ENCODE assay signal across 8 cellular contexts in the genomic region with DNA sequence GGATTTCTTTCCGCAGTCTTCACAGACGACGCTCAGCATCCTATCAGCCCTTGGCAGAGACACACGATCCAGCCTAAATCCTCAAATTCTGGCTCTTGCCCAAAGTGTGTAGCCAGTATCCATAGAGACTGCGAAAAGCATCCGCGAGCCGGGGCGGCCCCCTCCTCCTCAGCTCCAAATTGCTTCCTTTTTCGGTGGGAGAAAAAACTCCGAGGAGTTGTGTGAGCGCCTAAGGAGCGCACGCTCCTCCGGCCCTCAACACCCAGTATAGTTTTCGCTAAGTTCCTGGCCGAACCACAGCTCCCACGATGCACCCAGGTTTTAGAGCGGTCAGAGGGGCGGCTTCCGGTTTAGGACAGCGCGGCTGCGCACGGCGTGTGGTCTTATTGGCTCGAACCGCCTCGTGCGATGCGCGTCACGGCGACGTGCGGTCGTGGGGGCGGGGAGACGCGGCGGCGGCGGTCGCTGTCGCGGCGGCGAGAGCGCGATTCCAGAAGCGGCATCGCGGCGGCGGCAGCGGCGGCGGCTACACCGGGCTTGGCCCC.
A peak's percentile ranks its signal among the peaks of the same experiment; 100 is the strongest.
DNase-seq lines count a peak whose midpoint lies in the region; ATAC-seq and FAIRE-seq lines count a peak whose summit lies in the region.

A gene with protein sequence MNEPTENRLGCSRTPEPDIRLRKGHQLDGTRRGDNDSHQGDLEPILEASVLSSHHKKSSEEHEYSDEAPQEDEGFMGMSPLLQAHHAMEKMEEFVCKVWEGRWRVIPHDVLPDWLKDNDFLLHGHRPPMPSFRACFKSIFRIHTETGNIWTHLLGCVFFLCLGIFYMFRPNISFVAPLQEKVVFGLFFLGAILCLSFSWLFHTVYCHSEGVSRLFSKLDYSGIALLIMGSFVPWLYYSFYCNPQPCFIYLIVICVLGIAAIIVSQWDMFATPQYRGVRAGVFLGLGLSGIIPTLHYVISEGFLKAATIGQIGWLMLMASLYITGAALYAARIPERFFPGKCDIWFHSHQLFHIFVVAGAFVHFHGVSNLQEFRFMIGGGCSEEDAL (plus strand): TSS at position 493 of the 545 bp plus-strand sequence. CDS start 63,274 bp downstream, outside the sequence.

- FAIRE-seq in HTR-8/SVneo (lab: Jason Lieb, UNC), result peak; percentile 100

- H3K36me3 Mint-ChIP-seq in effector memory CD8-positive, alpha-beta T cell (ENCODE audit: insufficient read depth), result peaks cover 32% of the 10 kb centered on the region
- H3K36me3 Mint-ChIP-seq in memory B cell, result no peaks in the 10 kb centered on the region

- H3K9me3 Mint-ChIP-seq in effector memory CD8-positive, alpha-beta T cell, result no peaks in the 10 kb centered on the region
- H3K9me3 Mint-ChIP-seq in memory B cell, result no peaks in the 10 kb centered on the region

- DNase-seq in COR-L47 (lab: John Stamatoyannopoulos, UW) (peak; percentile 95), HTR-8/SVneo (ENCODE audit: insufficient read length, low spot score) (peak; percentile 99), NOMO-1 treated with DMSO at 0.1 percent for 48 hours (lab: John Stamatoyannopoulos, UW; ENCODE audit: unreplicated experiment) (peak; percentile 93), memory B cell (ENCODE audit: low spot score in 2 of 2) (peak; percentile 90 to 93)
- peak; percentile 87 to 90 for DNase-seq in activated CD8-positive, alpha-beta memory T cell treated with anti-CD3 and anti-CD28 coated beads for 4 hours (ENCODE audit: low read depth in 2 of 2)
- DNase-seq in effector memory CD8-positive, alpha-beta T cell, result peak; percentile 91 to 93 (median 92)
- DNase-seq in stimulated activated CD8-positive, alpha-beta memory T cell treated with anti-CD3 and anti-CD28 coated beads, Interleukin-12 subunit alpha, Interleukin-12 subunit beta, amount 100 ng/mL, for 1 hour (ENCODE audit: low read depth), result peak; percentile 91

- H3K4me1 Mint-ChIP-seq in effector memory CD8-positive, alpha-beta T cell (ENCODE audit: low read depth in 2 of 2), result peaks cover 14 to 36% of the 10 kb centered on the region in 2 donors
- peaks cover 19% of the 10 kb centered on the region for H3K4me1 Mint-ChIP-seq in memory B cell

- H3K27ac Mint-ChIP-seq in effector memory CD8-positive, alpha-beta T cell, result peak within 1 kb of the TSS; percentile 96
- peak within 1 kb of the TSS; percentile 94 for H3K27ac Mint-ChIP-seq in memory B cell

- no peaks in the 10 kb centered on the region for H3K27me3 Mint-ChIP-seq in effector memory CD8-positive, alpha-beta T cell
- H3K27me3 Mint-ChIP-seq in memory B cell, result peaks cover 3% of the 10 kb centered on the region

- peak within 1 kb of the TSS; percentile 92 to 97 for H3K4me3 Mint-ChIP-seq in effector memory CD8-positive, alpha-beta T cell
- peak within 1 kb of the TSS; percentile 91 for H3K4me3 Mint-ChIP-seq in memory B cell

- peak; percentile 85 for ATAC-seq in GM21367 (IDR thresholded peaks at IDR 0.05; ENCODE audit: unreplicated experiment)
- peak; percentile 96 for ATAC-seq in effector memory CD8-positive, alpha-beta T cell (replicated peaks)
- peak; percentile 96 for ATAC-seq in memory B cell (ENCODE audit: low read depth)

Comparison
In these comparisons a context has a peak if more than half of its experiments do, and no peak if none do; other contexts are left out.
1. Peak in every context shown above with its lines: DNase-seq and ATAC-seq.